In the genomic region with DNA sequence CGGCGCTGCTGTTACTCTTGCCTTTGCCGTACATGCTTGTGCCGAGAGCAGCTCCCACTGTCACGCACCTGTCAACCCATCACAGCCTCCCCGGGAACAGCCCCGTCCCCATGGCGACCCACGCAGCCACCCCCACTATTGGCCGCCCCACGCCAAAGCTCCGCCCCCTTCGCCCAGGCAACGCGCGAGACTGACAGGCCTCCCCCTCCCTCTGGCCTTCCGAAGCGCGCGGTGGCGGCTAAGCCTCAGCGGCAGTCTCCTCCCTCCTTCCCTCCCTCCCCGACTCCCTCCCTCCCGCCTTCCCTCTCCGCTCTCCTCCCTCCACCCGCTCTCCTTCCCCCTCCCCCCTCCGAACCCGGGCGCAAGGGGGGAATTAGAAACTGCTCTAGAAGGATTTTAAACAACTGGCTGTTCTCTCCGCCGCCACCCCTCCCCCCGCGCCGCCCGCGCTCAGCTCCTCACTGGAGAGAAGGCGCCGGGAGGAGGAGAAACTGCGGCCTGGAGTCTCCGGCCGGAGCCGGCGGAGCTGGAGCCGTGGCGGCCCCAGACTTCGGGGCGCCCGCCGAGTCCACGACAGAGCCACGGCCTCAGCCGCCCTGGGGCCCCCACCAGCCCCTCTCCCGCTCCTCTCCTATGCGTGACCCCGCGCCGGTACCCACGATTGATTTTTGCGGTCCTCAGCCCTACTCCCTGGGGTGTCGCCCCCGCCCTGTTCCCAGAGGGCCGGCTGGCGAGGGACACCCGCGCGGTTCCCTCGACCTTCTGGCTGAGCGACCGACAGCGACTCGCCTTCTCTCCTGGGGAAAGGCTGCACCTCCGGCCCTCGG, we compare ENCODE assay signal across 1 cellular context.
TF ChIP-seq lines count a peak whose summit lies in the region.

A gene (minus strand): TSS at position 89 of the 827 bp plus-strand sequence. CDS start 55 bp downstream, at position 34.

TF ChIP-seq in K562, 482 proteins besides CTCF, POLR2A, EP300 and RAD21 (continued from another document and continues in another):
- TF ChIP-seq, protein P1, sequence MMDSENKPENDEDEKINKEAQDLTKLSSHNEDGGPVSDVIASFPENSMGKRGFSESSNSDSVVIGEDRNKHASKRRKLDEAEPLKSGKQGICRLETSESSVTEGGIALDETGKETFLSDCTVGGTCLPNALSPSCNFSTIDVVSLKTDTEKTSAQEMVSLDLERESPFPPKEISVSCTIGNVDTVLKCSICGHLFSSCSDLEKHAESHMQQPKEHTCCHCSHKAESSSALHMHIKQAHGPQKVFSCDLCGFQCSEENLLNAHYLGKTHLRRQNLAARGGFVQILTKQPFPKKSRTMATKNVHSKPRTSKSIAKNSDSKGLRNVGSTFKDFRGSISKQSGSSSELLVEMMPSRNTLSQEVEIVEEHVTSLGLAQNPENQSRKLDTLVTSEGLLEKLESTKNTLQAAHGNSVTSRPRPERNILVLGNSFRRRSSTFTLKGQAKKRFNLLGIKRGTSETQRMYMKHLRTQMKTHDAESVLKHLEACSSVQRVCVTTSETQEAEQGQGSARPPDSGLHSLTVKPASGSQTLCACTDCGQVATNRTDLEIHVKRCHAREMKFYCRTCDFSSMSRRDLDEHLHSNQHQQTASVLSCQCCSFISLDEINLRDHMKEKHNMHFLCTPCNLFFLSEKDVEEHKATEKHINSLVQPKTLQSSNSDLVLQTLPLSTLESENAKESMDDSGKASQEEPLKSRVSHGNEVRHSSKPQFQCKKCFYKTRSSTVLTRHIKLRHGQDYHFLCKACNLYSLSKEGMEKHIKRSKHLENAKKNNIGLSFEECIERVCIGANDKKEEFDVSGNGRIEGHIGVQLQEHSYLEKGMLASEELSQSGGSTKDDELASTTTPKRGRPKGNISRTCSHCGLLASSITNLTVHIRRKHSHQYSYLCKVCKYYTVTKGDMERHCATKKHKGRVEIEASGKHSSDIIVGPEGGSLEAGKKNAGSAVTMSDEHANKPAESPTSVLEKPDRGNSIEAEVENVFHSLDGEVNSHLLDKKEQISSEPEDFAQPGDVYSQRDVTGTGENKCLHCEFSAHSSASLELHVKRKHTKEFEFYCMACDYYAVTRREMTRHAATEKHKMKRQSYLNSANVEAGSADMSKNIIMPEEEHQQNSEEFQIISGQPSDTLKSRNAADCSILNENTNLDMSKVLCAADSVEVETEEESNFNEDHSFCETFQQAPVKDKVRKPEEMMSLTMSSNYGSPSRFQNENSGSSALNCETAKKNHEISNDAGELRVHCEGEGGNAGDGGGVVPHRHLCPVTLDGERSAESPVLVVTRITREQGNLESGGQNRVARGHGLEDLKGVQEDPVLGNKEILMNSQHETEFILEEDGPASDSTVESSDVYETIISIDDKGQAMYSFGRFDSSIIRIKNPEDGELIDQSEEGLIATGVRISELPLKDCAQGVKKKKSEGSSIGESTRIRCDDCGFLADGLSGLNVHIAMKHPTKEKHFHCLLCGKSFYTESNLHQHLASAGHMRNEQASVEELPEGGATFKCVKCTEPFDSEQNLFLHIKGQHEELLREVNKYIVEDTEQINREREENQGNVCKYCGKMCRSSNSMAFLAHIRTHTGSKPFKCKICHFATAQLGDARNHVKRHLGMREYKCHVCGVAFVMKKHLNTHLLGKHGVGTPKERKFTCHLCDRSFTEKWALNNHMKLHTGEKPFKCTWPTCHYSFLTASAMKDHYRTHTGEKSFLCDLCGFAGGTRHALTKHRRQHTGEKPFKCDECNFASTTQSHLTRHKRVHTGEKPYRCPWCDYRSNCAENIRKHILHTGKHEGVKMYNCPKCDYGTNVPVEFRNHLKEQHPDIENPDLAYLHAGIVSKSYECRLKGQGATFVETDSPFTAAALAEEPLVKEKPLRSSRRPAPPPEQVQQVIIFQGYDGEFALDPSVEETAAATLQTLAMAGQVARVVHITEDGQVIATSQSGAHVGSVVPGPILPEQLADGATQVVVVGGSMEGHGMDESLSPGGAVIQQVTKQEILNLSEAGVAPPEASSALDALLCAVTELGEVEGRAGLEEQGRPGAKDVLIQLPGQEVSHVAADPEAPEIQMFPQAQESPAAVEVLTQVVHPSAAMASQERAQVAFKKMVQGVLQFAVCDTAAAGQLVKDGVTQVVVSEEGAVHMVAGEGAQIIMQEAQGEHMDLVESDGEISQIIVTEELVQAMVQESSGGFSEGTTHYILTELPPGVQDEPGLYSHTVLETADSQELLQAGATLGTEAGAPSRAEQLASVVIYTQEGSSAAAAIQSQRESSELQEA (IDR thresholded peaks at IDR 0.05; ENCODE audit: low read depth) = no peak
- TF ChIP-seq MIER1 (IDR thresholded peaks at IDR 0.05; ENCODE audit: low read depth) = peak; percentile 100
- 0 out of 2 replicates have a peak, but pooled peaks have one; percentile 69 for TF ChIP-seq TARDBP (IDR thresholded peaks at IDR 0.05)
- TF ChIP-seq, protein P2, sequence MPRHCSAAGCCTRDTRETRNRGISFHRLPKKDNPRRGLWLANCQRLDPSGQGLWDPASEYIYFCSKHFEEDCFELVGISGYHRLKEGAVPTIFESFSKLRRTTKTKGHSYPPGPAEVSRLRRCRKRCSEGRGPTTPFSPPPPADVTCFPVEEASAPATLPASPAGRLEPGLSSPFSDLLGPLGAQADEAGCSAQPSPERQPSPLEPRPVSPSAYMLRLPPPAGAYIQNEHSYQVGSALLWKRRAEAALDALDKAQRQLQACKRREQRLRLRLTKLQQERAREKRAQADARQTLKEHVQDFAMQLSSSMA (CRISPR knock-in tag; IDR thresholded peaks at IDR 0.05) = no peak
- TF ChIP-seq MYC (IDR thresholded peaks at IDR 0.05; ENCODE audit: low read depth, low read length) = peak; percentile 61
- no peak for TF ChIP-seq MYC (CRISPR knock-in tag; IDR thresholded peaks at IDR 0.05; ENCODE audit: borderline replicate concordance, low read depth)
- no peak for TF ChIP-seq TCF7 (IDR thresholded peaks at IDR 0.05; ENCODE audit: borderline replicate concordance)
- TF ChIP-seq IFI16 (CRISPR knock-in tag; IDR thresholded peaks at IDR 0.05) = no peak
- TF ChIP-seq JUND (IDR thresholded peaks at IDR 0.05; ENCODE audit: borderline replicate concordance, low read depth, low read length) = peak; percentile 95
- no peak; the same call in 2 of the 3 replicates for TF ChIP-seq JUND (tag; IDR thresholded peaks at IDR 0.05; ENCODE audit: borderline replicate concordance, low read depth, low read length)
- TF ChIP-seq ZNF77 (CRISPR knock-in tag; IDR thresholded peaks at IDR 0.05) = no peak
- TF ChIP-seq MTA2 (IDR thresholded peaks at IDR 0.05; ENCODE audit: low read depth) = no peak
- TF ChIP-seq LEF1 (IDR thresholded peaks at IDR 0.05) = peak; percentile 69; the same call in 1 of the 2 replicates
- TF ChIP-seq, protein P3, sequence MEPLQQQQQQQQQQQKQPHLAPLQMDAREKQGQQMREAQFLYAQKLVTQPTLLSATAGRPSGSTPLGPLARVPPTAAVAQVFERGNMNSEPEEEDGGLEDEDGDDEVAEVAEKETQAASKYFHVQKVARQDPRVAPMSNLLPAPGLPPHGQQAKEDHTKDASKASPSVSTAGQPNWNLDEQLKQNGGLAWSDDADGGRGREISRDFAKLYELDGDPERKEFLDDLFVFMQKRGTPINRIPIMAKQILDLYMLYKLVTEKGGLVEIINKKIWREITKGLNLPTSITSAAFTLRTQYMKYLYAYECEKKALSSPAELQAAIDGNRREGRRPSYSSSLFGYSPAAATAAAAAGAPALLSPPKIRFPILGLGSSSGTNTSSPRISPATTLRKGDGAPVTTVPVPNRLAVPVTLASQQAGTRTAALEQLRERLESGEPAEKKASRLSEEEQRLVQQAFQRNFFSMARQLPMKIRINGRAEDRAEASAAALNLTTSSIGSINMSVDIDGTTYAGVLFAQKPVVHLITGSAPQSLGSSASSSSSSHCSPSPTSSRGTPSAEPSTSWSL (CRISPR knock-in tag; IDR thresholded peaks at IDR 0.05; ENCODE audit: borderline replicate concordance) = no peak
- TF ChIP-seq POU5F1 (IDR thresholded peaks at IDR 0.05; ENCODE audit: borderline replicate concordance, low read depth, low read length, partially characterized antibody) = no peak
- TF ChIP-seq MECOM (CRISPR knock-in tag; IDR thresholded peaks at IDR 0.05) = no peak
- TF ChIP-seq GABPB2 (CRISPR knock-in tag; conservative IDR thresholded peaks at IDR 0.05) = no peak
- TF ChIP-seq, protein P4, sequence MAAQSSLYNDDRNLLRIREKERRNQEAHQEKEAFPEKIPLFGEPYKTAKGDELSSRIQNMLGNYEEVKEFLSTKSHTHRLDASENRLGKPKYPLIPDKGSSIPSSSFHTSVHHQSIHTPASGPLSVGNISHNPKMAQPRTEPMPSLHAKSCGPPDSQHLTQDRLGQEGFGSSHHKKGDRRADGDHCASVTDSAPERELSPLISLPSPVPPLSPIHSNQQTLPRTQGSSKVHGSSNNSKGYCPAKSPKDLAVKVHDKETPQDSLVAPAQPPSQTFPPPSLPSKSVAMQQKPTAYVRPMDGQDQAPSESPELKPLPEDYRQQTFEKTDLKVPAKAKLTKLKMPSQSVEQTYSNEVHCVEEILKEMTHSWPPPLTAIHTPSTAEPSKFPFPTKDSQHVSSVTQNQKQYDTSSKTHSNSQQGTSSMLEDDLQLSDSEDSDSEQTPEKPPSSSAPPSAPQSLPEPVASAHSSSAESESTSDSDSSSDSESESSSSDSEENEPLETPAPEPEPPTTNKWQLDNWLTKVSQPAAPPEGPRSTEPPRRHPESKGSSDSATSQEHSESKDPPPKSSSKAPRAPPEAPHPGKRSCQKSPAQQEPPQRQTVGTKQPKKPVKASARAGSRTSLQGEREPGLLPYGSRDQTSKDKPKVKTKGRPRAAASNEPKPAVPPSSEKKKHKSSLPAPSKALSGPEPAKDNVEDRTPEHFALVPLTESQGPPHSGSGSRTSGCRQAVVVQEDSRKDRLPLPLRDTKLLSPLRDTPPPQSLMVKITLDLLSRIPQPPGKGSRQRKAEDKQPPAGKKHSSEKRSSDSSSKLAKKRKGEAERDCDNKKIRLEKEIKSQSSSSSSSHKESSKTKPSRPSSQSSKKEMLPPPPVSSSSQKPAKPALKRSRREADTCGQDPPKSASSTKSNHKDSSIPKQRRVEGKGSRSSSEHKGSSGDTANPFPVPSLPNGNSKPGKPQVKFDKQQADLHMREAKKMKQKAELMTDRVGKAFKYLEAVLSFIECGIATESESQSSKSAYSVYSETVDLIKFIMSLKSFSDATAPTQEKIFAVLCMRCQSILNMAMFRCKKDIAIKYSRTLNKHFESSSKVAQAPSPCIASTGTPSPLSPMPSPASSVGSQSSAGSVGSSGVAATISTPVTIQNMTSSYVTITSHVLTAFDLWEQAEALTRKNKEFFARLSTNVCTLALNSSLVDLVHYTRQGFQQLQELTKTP (IDR thresholded peaks at IDR 0.05; ENCODE audit: low read depth in 1 of 2, partially characterized antibody in 2 of 2) = peak in 1 of 2 experiments; percentile 90
- TF ChIP-seq, protein P5, sequence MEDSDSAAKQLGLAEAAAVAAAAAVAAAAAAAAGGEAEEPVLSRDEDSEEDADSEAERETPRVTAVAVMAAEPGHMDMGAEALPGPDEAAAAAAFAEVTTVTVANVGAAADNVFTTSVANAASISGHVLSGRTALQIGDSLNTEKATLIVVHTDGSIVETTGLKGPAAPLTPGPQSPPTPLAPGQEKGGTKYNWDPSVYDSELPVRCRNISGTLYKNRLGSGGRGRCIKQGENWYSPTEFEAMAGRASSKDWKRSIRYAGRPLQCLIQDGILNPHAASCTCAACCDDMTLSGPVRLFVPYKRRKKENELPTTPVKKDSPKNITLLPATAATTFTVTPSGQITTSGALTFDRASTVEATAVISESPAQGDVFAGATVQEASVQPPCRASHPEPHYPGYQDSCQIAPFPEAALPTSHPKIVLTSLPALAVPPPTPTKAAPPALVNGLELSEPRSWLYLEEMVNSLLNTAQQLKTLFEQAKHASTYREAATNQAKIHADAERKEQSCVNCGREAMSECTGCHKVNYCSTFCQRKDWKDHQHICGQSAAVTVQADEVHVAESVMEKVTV (CRISPR knock-in tag; IDR thresholded peaks at IDR 0.05) = peak; percentile 73
- TF ChIP-seq RCOR1 (IDR thresholded peaks at IDR 0.05; ENCODE audit: borderline replicate concordance in 1 of 2, low read depth in 2 of 2, low read length in 2 of 2) = peak in 1 of 2 experiments; percentile 71; a peak in 1 of 4 replicates
- TF ChIP-seq, protein P6, sequence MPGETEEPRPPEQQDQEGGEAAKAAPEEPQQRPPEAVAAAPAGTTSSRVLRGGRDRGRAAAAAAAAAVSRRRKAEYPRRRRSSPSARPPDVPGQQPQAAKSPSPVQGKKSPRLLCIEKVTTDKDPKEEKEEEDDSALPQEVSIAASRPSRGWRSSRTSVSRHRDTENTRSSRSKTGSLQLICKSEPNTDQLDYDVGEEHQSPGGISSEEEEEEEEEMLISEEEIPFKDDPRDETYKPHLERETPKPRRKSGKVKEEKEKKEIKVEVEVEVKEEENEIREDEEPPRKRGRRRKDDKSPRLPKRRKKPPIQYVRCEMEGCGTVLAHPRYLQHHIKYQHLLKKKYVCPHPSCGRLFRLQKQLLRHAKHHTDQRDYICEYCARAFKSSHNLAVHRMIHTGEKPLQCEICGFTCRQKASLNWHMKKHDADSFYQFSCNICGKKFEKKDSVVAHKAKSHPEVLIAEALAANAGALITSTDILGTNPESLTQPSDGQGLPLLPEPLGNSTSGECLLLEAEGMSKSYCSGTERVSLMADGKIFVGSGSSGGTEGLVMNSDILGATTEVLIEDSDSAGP (CRISPR knock-in tag; IDR thresholded peaks at IDR 0.05) = no peak
- peak; percentile 50; the same call in 1 of the 2 replicates for TF ChIP-seq ZNF431 (CRISPR knock-in tag; IDR thresholded peaks at IDR 0.05)
- TF ChIP-seq ZNF408 (CRISPR knock-in tag; IDR thresholded peaks at IDR 0.05; ENCODE audit: low read depth) = no peak
- peak; percentile 83 for TF ChIP-seq HDAC3 (IDR thresholded peaks at IDR 0.05; ENCODE audit: borderline replicate concordance, partially characterized antibody)
- TF ChIP-seq SRSF3 (IDR thresholded peaks at IDR 0.05; ENCODE audit: insufficient read depth, low read length) = 0 out of 2 replicates have a peak, but pooled peaks have one; percentile 61
- TF ChIP-seq, protein P7, sequence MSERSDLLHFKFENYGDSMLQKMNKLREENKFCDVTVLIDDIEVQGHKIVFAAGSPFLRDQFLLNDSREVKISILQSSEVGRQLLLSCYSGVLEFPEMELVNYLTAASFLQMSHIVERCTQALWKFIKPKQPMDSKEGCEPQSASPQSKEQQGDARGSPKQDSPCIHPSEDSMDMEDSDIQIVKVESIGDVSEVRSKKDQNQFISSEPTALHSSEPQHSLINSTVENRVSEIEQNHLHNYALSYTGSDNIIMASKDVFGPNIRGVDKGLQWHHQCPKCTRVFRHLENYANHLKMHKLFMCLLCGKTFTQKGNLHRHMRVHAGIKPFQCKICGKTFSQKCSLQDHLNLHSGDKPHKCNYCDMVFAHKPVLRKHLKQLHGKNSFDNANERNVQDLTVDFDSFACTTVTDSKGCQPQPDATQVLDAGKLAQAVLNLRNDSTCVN (CRISPR knock-in tag; IDR thresholded peaks at IDR 0.05) = no peak
- TF ChIP-seq L3MBTL2 (IDR thresholded peaks at IDR 0.05) = peak; percentile 65
- TF ChIP-seq NFE2L1 (tag; IDR thresholded peaks at IDR 0.05; ENCODE audit: borderline replicate concordance, low read depth) = no peak
- TF ChIP-seq ZBED1 (IDR thresholded peaks at IDR 0.05) = 0 out of 2 replicates have a peak, but pooled peaks have one; percentile 25
- TF ChIP-seq ZBTB17 (CRISPR knock-in tag; IDR thresholded peaks at IDR 0.05) = peak; percentile 76; the same call in 1 of the 2 replicates
- peak; percentile 33 for TF ChIP-seq PHF20 (IDR thresholded peaks at IDR 0.05; ENCODE audit: partially characterized antibody)
- TF ChIP-seq FIP1L1 (IDR thresholded peaks at IDR 0.05; ENCODE audit: low read depth, low read length, poor library complexity, severe bottlenecking) = peak; percentile 90
- TF ChIP-seq SAFB2 (IDR thresholded peaks at IDR 0.05; ENCODE audit: borderline replicate concordance, low read depth, low read length, severe bottlenecking) = no peak
- TF ChIP-seq PRPF4 (IDR thresholded peaks at IDR 0.05; ENCODE audit: insufficient read depth, low read depth, low read length, poor library complexity, severe bottlenecking) = no peak
- no peak for TF ChIP-seq NR2C1 (IDR thresholded peaks at IDR 0.05)
- peak; percentile 68 for TF ChIP-seq NR2C1 (tag; IDR thresholded peaks at IDR 0.05)
- TF ChIP-seq ZNF766 (CRISPR knock-in tag; conservative IDR thresholded peaks at IDR 0.05) = peak; percentile 36; the same call in 1 of the 2 replicates
- peak; percentile 70 for TF ChIP-seq PHF8 (IDR thresholded peaks at IDR 0.05; ENCODE audit: borderline replicate concordance, low read length)
